8 cellular contexts compared by ENCODE assay signal in the genomic region with DNA sequence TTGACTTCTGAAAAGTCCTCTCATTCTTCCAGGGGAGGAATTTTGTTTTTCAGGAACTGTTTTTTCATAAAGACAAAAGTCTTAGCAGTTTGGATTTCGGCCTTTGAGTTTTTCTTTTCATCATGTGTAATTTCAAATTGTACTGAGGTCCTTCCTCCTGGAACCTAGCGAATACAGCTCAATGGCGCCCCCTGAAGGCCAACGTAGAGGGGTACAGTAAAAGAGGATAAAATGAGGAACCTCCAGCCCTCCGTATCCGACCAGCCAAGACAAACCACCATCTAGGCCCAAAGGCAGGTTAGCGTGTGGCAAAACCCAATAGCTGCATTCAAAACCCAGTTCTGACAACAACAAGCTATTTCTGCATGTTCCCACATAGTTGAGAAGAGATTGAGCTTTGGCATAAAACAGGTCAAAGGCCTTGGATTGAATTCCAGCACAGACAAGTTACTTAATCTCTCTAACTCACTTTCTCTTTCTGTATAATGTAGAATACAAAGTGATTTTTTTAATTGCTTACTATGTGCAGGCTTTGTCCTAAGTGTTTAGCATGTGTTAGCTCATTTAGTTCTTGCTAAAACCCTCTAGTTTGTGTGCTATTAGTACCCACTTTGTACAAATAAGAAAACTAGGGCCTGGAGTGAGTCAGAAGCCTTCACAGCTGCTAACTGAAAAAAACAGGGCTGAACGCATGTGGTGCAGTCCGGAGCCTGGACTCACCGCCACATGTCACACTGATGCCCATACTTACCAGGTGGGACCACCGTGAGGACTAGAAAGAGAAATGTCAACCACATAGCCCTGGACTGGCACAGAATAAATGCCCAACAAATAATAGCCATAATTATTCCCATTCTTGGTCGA. TPM values are rescaled to one million over a fixed set of nuclear protein-coding genes. Genes with fewer than 3 reads are reported as not detected.
DNase-seq lines count a peak whose midpoint lies in the region; ATAC-seq, FAIRE-seq and TF ChIP-seq lines count a peak whose summit lies in the region.

No MANE protein-coding gene starts in this region.

- ATAC-seq in GM21576 (IDR thresholded peaks at IDR 0.05; ENCODE audit: unreplicated experiment) (peak; percentile 67), gastroesophageal sphincter (peak; percentile 85), pancreas (peak; percentile 93 to 99 (median 97))

- H3K4me3 ChIP-seq in gastroesophageal sphincter (no peak overlapping the region), pancreas (no peak overlapping the region), tibial artery (no peak overlapping the region)

- H3K9me3 ChIP-seq in gastroesophageal sphincter = no peaks in the 10 kb centered on the region
- H3K9me3 ChIP-seq in pancreas = no peaks in the 10 kb centered on the region
- H3K9me3 ChIP-seq in tibial artery = no peaks in the 10 kb centered on the region

- H3K27ac ChIP-seq in gastroesophageal sphincter (peak overlapping the region in 2 of 4 donors; percentile 40 to 63), pancreas (no peak overlapping the region), tibial artery (peak overlapping the region; percentile 5 to 38)

- H3K4me1 ChIP-seq in gastroesophageal sphincter (peaks cover 0 to 24% (median 3%) of the 10 kb centered on the region in 3 donors), pancreas (peaks cover 0 to 3% (median 0%) of the 10 kb centered on the region in 3 donors), tibial artery (peaks cover 0 to 12% (median 4%) of the 10 kb centered on the region in 4 donors)

- TF ChIP-seq EP300 in gastroesophageal sphincter (IDR thresholded peaks at IDR 0.05) = no peak

- H3K27me3 ChIP-seq in gastroesophageal sphincter (no peaks in the 10 kb centered on the region), pancreas (no peaks in the 10 kb centered on the region), tibial artery (no peaks in the 10 kb centered on the region)

- TF ChIP-seq CTCF in gastroesophageal sphincter (IDR thresholded peaks at IDR 0.05) (peak; percentile 75 to 96 (median 88)), pancreas (IDR thresholded peaks at IDR 0.05) (peak; percentile 61 to 80 (median 76)), tibial artery (IDR thresholded peaks at IDR 0.05) (peak; percentile 83 to 93)

- FAIRE-seq in pancreas (lab: Jason Lieb, UNC) = peak; percentile 89

- intact Hi-C loops in pancreas (cut with DNase I) = loop anchor here in 2 of 3 donors (2.0 to 10.0 kb wide), 3 partner anchors 338 to 456 kb away; no protein-coding TSS in a partner anchor
- intact Hi-C loops in tibial artery (cut with DNase I; ENCODE audit: low total_unique reads) = no loop called here

- DNase-seq in DMS53 (lab: John Stamatoyannopoulos, UW) (peak; percentile 89), KG1 (lab: John Stamatoyannopoulos, UW) (peak; percentile 92), SHP77 (lab: John Stamatoyannopoulos, UW) (peak; percentile 66 to 79), pancreas (peak; percentile 74 to 97 (median 83)), tibial artery (peak; percentile 86 to 91)
- peak; percentile 96 for DNase-seq in activated effector memory CD4-positive, alpha-beta T cell treated with anti-CD3 and anti-CD28 coated beads, Interleukin-2, amount 50 U/mL, for 16 hours

- H3K36me3 ChIP-seq in gastroesophageal sphincter (no peaks in the 10 kb centered on the region), pancreas (no peaks in the 10 kb centered on the region), tibial artery (no peaks in the 10 kb centered on the region)

- 21 to 35% methylated on average over 6 to 12 of the region's 12 CpGs for WGBS in gastroesophageal sphincter (ENCODE audit: low coverage in 1 of 2), 2 donors
- WGBS in pancreas, 2 donors = 32 to 34% methylated on average over 12 of the region's 12 CpGs

- TF ChIP-seq POLR2A in gastroesophageal sphincter (IDR thresholded peaks at IDR 0.05) = no peak

RNA-seq across cellular contexts. Expression of a gene that starts 43.2 kb away (rescaled TPM):
- total RNA-seq in gastroesophageal sphincter (10 to 100 TPM; 32.2 to 65.2 (median 51.0) TPM), pancreas (10 to 100 TPM in 5 of 6 donors, 1 to 10 TPM in 1; 8.2 to 26.6 (median 13.3) TPM)
- 10 to 100 TPM in 1 of 2 donors, 1 to 10 TPM in 1; 5.4 to 13.0 TPM for polyA plus RNA-seq in pancreas

Comparison
In these comparisons a context has a peak if more than half of its experiments do, and no peak if none do; other contexts are left out.
1. H3K27ac ChIP-seq: peak in tibial artery (2 of 2); none in pancreas (0 of 4).
2. Peak in every context shown above with its lines, with median percentiles within 50 percentile points of each other: DNase-seq, ATAC-seq and CTCF ChIP-seq.